In genomic region chr11:60860943-60861342, GRCh38 we compare ENCODE assay signal across 25 cellular contexts. TPM values are rescaled to one million over a fixed set of nuclear protein-coding genes. Genes with fewer than 3 reads are reported as not detected.
DNase-seq lines count a peak whose midpoint lies in the region; ATAC-seq, FAIRE-seq and TF ChIP-seq lines count a peak whose summit lies in the region.
"Had no signal": no experiment of that assay in that cellular context is flagged by ENCODE, and none has a peak within 500 bp of the region (broad histone marks: within the 10 kb centered on the region; RNA-seq: fewer than 3 reads in every experiment).

No MANE protein-coding gene starts in this region.

- CTCF ChIA-PET in H1 (lab: Charles Lee; ENCODE audit: partially characterized antibody): interaction anchor here (1.2 to 6.5 kb wide), 5 partner anchors 10 to 40 kb away, joined by 3 to 38 read pairs (median 6); no protein-coding TSS in a partner anchor

- H3K14ac ChIP-seq in H1 (ENCODE audit: insufficient read length): no peak overlapping the region
- no peak overlapping the region for H3K14ac ChIP-seq in neuronal stem cell (ENCODE audit: low read length)

- H4K91ac ChIP-seq in H1 (replicated peaks; ENCODE audit: insufficient read length, low read length) (no peak overlapping the region), neuronal stem cell (ENCODE audit: low read depth, low read length, poor library complexity) (no peak overlapping the region)

- no peak overlapping the region for H2BK20ac ChIP-seq in H1 (ENCODE audit: low read length)

- H3K4me1 ChIP-seq in H1 (replicated peaks in 1 of 4; ENCODE audit: control insufficient read depth in 3 of 4, insufficient read depth in 4 of 4, low read length in 3 of 4) (no peaks in the 10 kb centered on the region), neuronal stem cell (ENCODE audit: control insufficient read depth in 2 of 2, insufficient read depth in 1 of 2, low read depth in 1 of 2, low read length in 2 of 2) (peaks cover 0 to 4% of the 10 kb centered on the region in 2 donors)
- H3K4me1 ChIP-seq: ascending aorta, colonic mucosa, HAP-1, pancreas had no signal

- WGBS in H1 (ENCODE audit: extremely low coverage in 1 of 2, insufficient coverage in 1 of 2, insufficient read length in 1 of 2, insufficient replicate concordance in 2 of 2, low coverage in 1 of 2, low lambda C conversion rate in 2 of 2, missing lambda C conversion rate in 1 of 2), 2 experiments: 83% methylated on average over 7 of the region's 7 CpGs; no CpG with 5 or more reads in 1 of the 2 experiments
- no CpG with 5 or more reads among the region's 7 CpGs for WGBS in neuronal stem cell (ENCODE audit: extremely low coverage in 2 of 2, insufficient read length in 2 of 2, insufficient replicate concordance in 1 of 2), 2 donors

- H3K9me3 ChIP-seq in H1 (ENCODE audit: insufficient read depth in 2 of 2, low read depth in 1 of 2, low read length in 1 of 2) (no peaks in the 10 kb centered on the region), neuronal stem cell (replicated peaks in 1 of 2; ENCODE audit: control insufficient read depth in 2 of 2, insufficient read depth in 1 of 2, low read depth in 1 of 2, low read length in 2 of 2) (no peaks in the 10 kb centered on the region)
- H3K9me3 ChIP-seq: ascending aorta, colonic mucosa, HAP-1, MG63, pancreas, testis had no signal

- H3K36me3 ChIP-seq in H1 (ENCODE audit: control insufficient read depth in 2 of 4, insufficient read depth in 4 of 4, low read length in 3 of 4) (no peaks in the 10 kb centered on the region), neuronal stem cell (replicated peaks in 1 of 2; ENCODE audit: control insufficient read depth in 2 of 2, insufficient read depth in 2 of 2, low read length in 2 of 2) (no peaks in the 10 kb centered on the region)
- H3K36me3 ChIP-seq: ascending aorta, colonic mucosa, HAP-1, MG63, pancreas had no signal

- ATAC-seq in HG03354 (IDR thresholded peaks at IDR 0.05; ENCODE audit: poor library complexity, severe bottlenecking, unreplicated experiment) (no peak), GM18907 (IDR thresholded peaks at IDR 0.05; ENCODE audit: unreplicated experiment) (no peak), HG03565 (IDR thresholded peaks at IDR 0.05; ENCODE audit: unreplicated experiment) (no peak)
- ATAC-seq: activated CD8-positive, alpha-beta memory T cell treated with anti-CD3 and anti-CD28 coated beads, Interleukin-2, amount 10 ng/mL, durations not matched to agents 7 days and 5 days; pancreas; PC-3 had no signal

- H3K56ac ChIP-seq in H1 (replicated peaks; ENCODE audit: insufficient read length, low read depth, low read length): no peak overlapping the region

- no peak overlapping the region for H3K4me3 ChIP-seq in H1 (ENCODE audit: extremely low read depth in 1 of 4, insufficient read depth in 2 of 4, low read depth in 3 of 4, low read length in 4 of 4)
- no peak overlapping the region for H3K4me3 ChIP-seq in neuronal stem cell (ENCODE audit: low read length in 2 of 2)
- H3K4me3 ChIP-seq: ascending aorta, colonic mucosa, HAP-1, MG63, pancreas, skin epidermis, testis had no signal

- H2BK5ac ChIP-seq in H1 (ENCODE audit: low read depth, low read length) (no peak overlapping the region), neuronal stem cell (ENCODE audit: low read length) (no peak overlapping the region)

- H2BK15ac ChIP-seq in H1 (ENCODE audit: low read length): no peak overlapping the region
- no peak overlapping the region for H2BK15ac ChIP-seq in neuronal stem cell (ENCODE audit: low read length)

- TF ChIP-seq CTCF in H1 (IDR thresholded peaks at IDR 0.05; ENCODE audit: control extremely low read depth in 1 of 3, insufficient read depth in 1 of 3, low read depth in 1 of 3, low read length in 3 of 3): no peak

- TF ChIP-seq RAD21 in H1 (IDR thresholded peaks at IDR 0.05 in 1 of 2, conservative IDR thresholded peaks at IDR 0.05 in 1 of 2; ENCODE audit: low read depth in 2 of 2, low read length in 2 of 2): no peak

- H3K4ac ChIP-seq in H1 (replicated peaks; ENCODE audit: insufficient read length, low read depth, low read length): no peak overlapping the region
- H3K4ac ChIP-seq in neuronal stem cell (ENCODE audit: low read length): no peak overlapping the region

- H3K27me3 ChIP-seq in H1 (replicated peaks in 1 of 4; ENCODE audit: control insufficient read depth in 3 of 4, extremely low read depth in 1 of 4, insufficient read depth in 3 of 4, low read length in 3 of 4): no peaks in the 10 kb centered on the region
- H3K27me3 ChIP-seq in neuronal stem cell (ENCODE audit: control insufficient read depth in 3 of 3, insufficient read depth in 3 of 3, low read depth in 1 of 3, low read length in 3 of 3): no peaks in the 10 kb centered on the region
- H3K27me3 ChIP-seq: ascending aorta, colonic mucosa, MG63, pancreas, testis had no signal

- H4K20me1 ChIP-seq in H1 (replicated peaks in 1 of 2; ENCODE audit: control insufficient read depth in 1 of 2, insufficient read depth in 2 of 2, low read length in 2 of 2): no peaks in the 10 kb centered on the region

- H3K79me2 ChIP-seq in H1 (ENCODE audit: control insufficient read depth in 1 of 2, insufficient read depth in 2 of 2, low read length in 2 of 2): no peaks in the 10 kb centered on the region

- H3K4me2 ChIP-seq in H1 (ENCODE audit: insufficient read depth in 1 of 2, low read depth in 2 of 2, low read length in 2 of 2): no peak overlapping the region
- H3K4me2 ChIP-seq in neuronal stem cell (ENCODE audit: insufficient read depth, low read length, poor library complexity, severe bottlenecking): no peak overlapping the region

- no peak for TF ChIP-seq POLR2A in H1 (IDR thresholded peaks at IDR 0.05; ENCODE audit: control extremely low read depth in 1 of 2, low read depth in 2 of 2, low read length in 2 of 2)

- H2BK12ac ChIP-seq in H1 (ENCODE audit: low read depth, low read length) (no peak overlapping the region), neuronal stem cell (ENCODE audit: low read length) (no peak overlapping the region)

- TF ChIP-seq EP300 in H1 (IDR thresholded peaks at IDR 0.05; ENCODE audit: borderline replicate concordance in 1 of 2, low read depth in 2 of 2, low read length in 2 of 2): no peak

- H3K23ac ChIP-seq in H1 (ENCODE audit: insufficient read length) (no peak overlapping the region), neuronal stem cell (ENCODE audit: low read depth, low read length, poor library complexity) (no peak overlapping the region)

- H3K18ac ChIP-seq in H1 (ENCODE audit: extremely low read depth, low read length): no peak overlapping the region
- H3K18ac ChIP-seq in neuronal stem cell (ENCODE audit: low read length): no peak overlapping the region

- H2AFZ ChIP-seq in H1 (ENCODE audit: low read length): peak overlapping the region; percentile 63; the same call in 1 of the 2 replicates
- peak overlapping the region; percentile 84 for H2AFZ ChIP-seq in neuronal stem cell (ENCODE audit: low read length)

- no peak overlapping the region for H4K5ac ChIP-seq in H1 (ENCODE audit: insufficient read length, low read depth, low read length)

- DNase-seq in COR-L47 (lab: John Stamatoyannopoulos, UW): peak; percentile 17
- DNase-seq in NCI-H1092 treated with DMSO at 0.1 percent for 48 hours (lab: John Stamatoyannopoulos, UW): peak; percentile 68
- DNase-seq in H1 (ENCODE audit: low read depth in 1 of 2, low spot score in 2 of 2): no peak
- no peak for DNase-seq in neuronal stem cell (ENCODE audit: low spot score)
- no peak for DNase-seq in cerebellar cortex (ENCODE audit: low spot score)
- DNase-seq: activated CD4-positive, alpha-beta T cell treated with anti-CD3 and anti-CD28 coated beads for 4 hours; activated CD8-positive, alpha-beta memory T cell treated with anti-CD3 and anti-CD28 coated beads, Interleukin-2, amount 10 ng/mL, durations not matched to agents 7 days and 5 days; activated naive CD4-positive, alpha-beta T cell treated with anti-CD3 and anti-CD28 coated beads, Interleukin-2, amount 50 U/mL, for 16 hours; colonic mucosa; foreskin fibroblast; IMR-90; MG63; NCI-H187; PC-3; testis had no signal

- no peaks in the 10 kb centered on the region for H3K23me2 ChIP-seq in H1 (ENCODE audit: low read depth, low read length)

- H3K9ac ChIP-seq in H1 (replicated peaks in 1 of 4; ENCODE audit: extremely low read depth in 1 of 4, low read depth in 3 of 4, low read length in 3 of 4): no peak overlapping the region
- no peak overlapping the region for H3K9ac ChIP-seq in neuronal stem cell (ENCODE audit: low read depth, low read length, poor library complexity)

- H2BK120ac ChIP-seq in H1 (replicated peaks; ENCODE audit: low read depth, low read length) (no peak overlapping the region), neuronal stem cell (ENCODE audit: low read depth, low read length) (no peak overlapping the region)

- FAIRE-seq in H1 (lab: Jason Lieb, UNC): no peak
- FAIRE-seq: GM19239, pancreas had no signal

- no peak overlapping the region for H3K27ac ChIP-seq in H1 (ENCODE audit: low read depth, low read length)
- H3K27ac ChIP-seq in neuronal stem cell (replicated peaks; ENCODE audit: low read length): no peak overlapping the region
- H3K27ac ChIP-seq: ascending aorta, colonic mucosa, pancreas, skin epidermis, testis had no signal

- H2AK5ac ChIP-seq in H1 (ENCODE audit: low read depth, low read length): no peak overlapping the region
- no peak overlapping the region for H2AK5ac ChIP-seq in neuronal stem cell (ENCODE audit: low read depth, low read length)

- H3K79me1 ChIP-seq in H1 (ENCODE audit: low read depth, low read length) (no peaks in the 10 kb centered on the region), neuronal stem cell (ENCODE audit: low read depth, low read length) (no peaks in the 10 kb centered on the region)

- POLR2A ChIA-PET in H1 (lab: Charles Lee; ENCODE audit: partially characterized antibody): interaction anchor here (1.4 kb wide), 1 partner anchor 9 kb away, joined by 4 read pairs; no protein-coding TSS in a partner anchor

- no peak overlapping the region for H4K8ac ChIP-seq in H1 (ENCODE audit: extremely low read depth, insufficient read depth, low read length)
- no peak overlapping the region for H4K8ac ChIP-seq in neuronal stem cell (ENCODE audit: low read depth, low read length)

RNA-seq across cellular contexts. Expression of gene PTGDR2, which starts 5.2 kb away (rescaled TPM):
- total RNA-seq in H1 (2021; fragmentation: NEBNext Ultra II Directional; extraction: Animal tissue kit (Norgen Biotek cat#: 25700)): 0.11 TPM in 1 of 2 replicates, not detected in the other
- polyA plus RNA-seq in H1 (2011; rRNA removed): 0.20 and 0.25 TPM in 2 replicates
- polyA plus RNA-seq in H1 (2011; cell fraction: cytosol; rRNA removed): 0.08 TPM
- 0.51 TPM for polyA plus RNA-seq in H1 (2011; cell fraction: nucleus; rRNA removed)
- polyA plus RNA-seq in H1 (2012, experiment 1 of 2): 0.09 to 0.24 TPM (median 0.21 TPM) in 3 of 4 replicates, not detected in the other
- 0.05 TPM for polyA plus RNA-seq in H1 (2012, experiment 2 of 2)
- polyA plus RNA-seq in H1 (2013, experiment 1 of 2): 0.06 TPM
- polyA plus RNA-seq in H1 (2013, experiment 2 of 2): 0.11 TPM
- 0.10 TPM in 1 of 2 replicates, not detected in the other for polyA minus RNA-seq in H1 (2011; rRNA and poly(A)+ RNA removed)
- not detected for polyA minus RNA-seq in H1 (2011; cell fraction: cytosol; rRNA and poly(A)+ RNA removed)
- polyA minus RNA-seq in H1 (2011; cell fraction: nucleus; rRNA and poly(A)+ RNA removed): not detected
- polyA plus RNA-seq in neuronal stem cell (2013, experiment 1 of 2): 0.13 TPM
- polyA plus RNA-seq in neuronal stem cell (2013, experiment 2 of 2): 0.11 TPM
- total RNA-seq: ascending aorta, B cell, G401, PC-3 had no signal

RNA-seq across cellular contexts. Expression of gene ZP1, which starts 6.4 kb away (rescaled TPM):
- total RNA-seq in H1 (2021; fragmentation: NEBNext Ultra II Directional; extraction: Animal tissue kit (Norgen Biotek cat#: 25700)): not detected in 2 replicates
- 0.16 TPM in 1 of 2 replicates, not detected in the other for polyA plus RNA-seq in H1 (2011; rRNA removed)
- not detected for polyA plus RNA-seq in H1 (2011; cell fraction: cytosol; rRNA removed)
- not detected for polyA plus RNA-seq in H1 (2011; cell fraction: nucleus; rRNA removed)
- polyA plus RNA-seq in H1 (2012, experiment 1 of 2): not detected in 4 replicates
- polyA plus RNA-seq in H1 (2012, experiment 2 of 2): not detected
- polyA plus RNA-seq in H1 (2013, experiment 1 of 2): not detected
- not detected for polyA plus RNA-seq in H1 (2013, experiment 2 of 2)
- polyA minus RNA-seq in H1 (2011; rRNA and poly(A)+ RNA removed): not detected in 2 replicates
- not detected for polyA minus RNA-seq in H1 (2011; cell fraction: cytosol; rRNA and poly(A)+ RNA removed)
- not detected for polyA minus RNA-seq in H1 (2011; cell fraction: nucleus; rRNA and poly(A)+ RNA removed)
- polyA plus RNA-seq in neuronal stem cell (2013, experiment 1 of 2): not detected
- polyA plus RNA-seq in neuronal stem cell (2013, experiment 2 of 2): not detected
- total RNA-seq: activated CD8-positive, alpha-beta memory T cell treated with anti-CD3 and anti-CD28 coated beads, Interleukin-2, amount 10 ng/mL, durations not matched to agents 7 days and 5 days; ascending aorta; B cell; G401; pancreas; PC-3 had no signal

RNA-seq across cellular contexts. Expression of gene CCDC86, which starts 19.0 kb away (rescaled TPM):
- 76.4 and 77.1 TPM in 2 replicates for total RNA-seq in H1 (2021; fragmentation: NEBNext Ultra II Directional; extraction: Animal tissue kit (Norgen Biotek cat#: 25700))
- 37.7 and 55.6 TPM in 2 replicates for polyA plus RNA-seq in H1 (2011; rRNA removed)
- 40.1 TPM for polyA plus RNA-seq in H1 (2011; cell fraction: cytosol; rRNA removed)
- 113 TPM for polyA plus RNA-seq in H1 (2011; cell fraction: nucleus; rRNA removed)
- polyA plus RNA-seq in H1 (2012, experiment 1 of 2): 53.8 to 65.2 TPM (median 57.5 TPM) in 4 replicates
- polyA plus RNA-seq in H1 (2012, experiment 2 of 2): 68.7 TPM
- polyA plus RNA-seq in H1 (2013, experiment 1 of 2): 53.1 TPM
- 54.7 TPM for polyA plus RNA-seq in H1 (2013, experiment 2 of 2)
- 16.5 and 24.7 TPM in 2 replicates for polyA minus RNA-seq in H1 (2011; rRNA and poly(A)+ RNA removed)
- 25.7 TPM for polyA minus RNA-seq in H1 (2011; cell fraction: cytosol; rRNA and poly(A)+ RNA removed)
- 23.8 TPM for polyA minus RNA-seq in H1 (2011; cell fraction: nucleus; rRNA and poly(A)+ RNA removed)
- polyA plus RNA-seq in neuronal stem cell (2013, experiment 1 of 2): 22.5 TPM
- 21.0 TPM for polyA plus RNA-seq in neuronal stem cell (2013, experiment 2 of 2)

RNA-seq across cellular contexts. Expression of gene PRPF19, which starts 45.4 kb away (rescaled TPM):
- total RNA-seq in H1 (2021; fragmentation: NEBNext Ultra II Directional; extraction: Animal tissue kit (Norgen Biotek cat#: 25700)): 140 and 141 TPM in 2 replicates
- polyA plus RNA-seq in H1 (2011; rRNA removed): 107 and 176 TPM in 2 replicates
- 94.9 TPM for polyA plus RNA-seq in H1 (2011; cell fraction: cytosol; rRNA removed)
- 102 TPM for polyA plus RNA-seq in H1 (2011; cell fraction: nucleus; rRNA removed)
- polyA plus RNA-seq in H1 (2012, experiment 1 of 2): 108 to 174 TPM (median 157 TPM) in 4 replicates
- polyA plus RNA-seq in H1 (2012, experiment 2 of 2): 112 TPM
- polyA plus RNA-seq in H1 (2013, experiment 1 of 2): 81.8 TPM
- polyA plus RNA-seq in H1 (2013, experiment 2 of 2): 81.3 TPM
- polyA minus RNA-seq in H1 (2011; rRNA and poly(A)+ RNA removed): 50.2 and 71.6 TPM in 2 replicates
- polyA minus RNA-seq in H1 (2011; cell fraction: cytosol; rRNA and poly(A)+ RNA removed): 50.9 TPM
- 63.9 TPM for polyA minus RNA-seq in H1 (2011; cell fraction: nucleus; rRNA and poly(A)+ RNA removed)
- 80.3 TPM for polyA plus RNA-seq in neuronal stem cell (2013, experiment 1 of 2)
- polyA plus RNA-seq in neuronal stem cell (2013, experiment 2 of 2): 77.6 TPM

RNA-seq across cellular contexts. Expression of gene TMEM109, which starts 53.0 kb away (rescaled TPM):
- 30.3 and 30.7 TPM in 2 replicates for total RNA-seq in H1 (2021; fragmentation: NEBNext Ultra II Directional; extraction: Animal tissue kit (Norgen Biotek cat#: 25700))
- polyA plus RNA-seq in H1 (2011; rRNA removed): 27.3 and 29.9 TPM in 2 replicates
- polyA plus RNA-seq in H1 (2011; cell fraction: cytosol; rRNA removed): 18.1 TPM
- 20.8 TPM for polyA plus RNA-seq in H1 (2011; cell fraction: nucleus; rRNA removed)
- 18.4 to 34.3 TPM (median 29.4 TPM) in 4 replicates for polyA plus RNA-seq in H1 (2012, experiment 1 of 2)
- 41.0 TPM for polyA plus RNA-seq in H1 (2012, experiment 2 of 2)
- 58.8 TPM for polyA plus RNA-seq in H1 (2013, experiment 1 of 2)
- 66.2 TPM for polyA plus RNA-seq in H1 (2013, experiment 2 of 2)
- 12.3 and 12.4 TPM in 2 replicates for polyA minus RNA-seq in H1 (2011; rRNA and poly(A)+ RNA removed)
- 6.8 TPM for polyA minus RNA-seq in H1 (2011; cell fraction: cytosol; rRNA and poly(A)+ RNA removed)
- 6.0 TPM for polyA minus RNA-seq in H1 (2011; cell fraction: nucleus; rRNA and poly(A)+ RNA removed)
- polyA plus RNA-seq in neuronal stem cell (2013, experiment 1 of 2): 64.1 TPM
- 63.1 TPM for polyA plus RNA-seq in neuronal stem cell (2013, experiment 2 of 2)

Comparison
In these comparisons a context has a peak if more than half of its experiments do, and no peak if none do; other contexts are left out.
1. DNase-seq: peak in COR-L47 (single experiment) and NCI-H1092 treated with DMSO at 0.1 percent for 48 hours (single experiment); none in H1 (0 of 2), neuronal stem cell (single experiment) and cerebellar cortex (single experiment).